Comparison of ENCODE assay signal across 14 cellular contexts in genomic region chr22:39026509-39027150, GRCh38. TPM values are rescaled to one million over a fixed set of nuclear protein-coding genes. Genes with fewer than 3 reads are reported as not detected.
DNase-seq lines count a peak whose midpoint lies in the region; ATAC-seq lines count a peak whose summit lies in the region.
"Had no signal": no experiment of that assay in that cellular context is flagged by ENCODE, and none has a peak within 500 bp of the region (broad histone marks: within the 10 kb centered on the region; RNA-seq: fewer than 3 reads in every experiment).

No MANE protein-coding gene starts in this region.

- no peaks in the 10 kb centered on the region for H3K27me3 Mint-ChIP-seq in T-helper 2 cell treated with Interferon-gamma antibody and Interleukin-4, amounts not matched to agents 5 μg/mL and 100 μg/mL, for 36 hours (ENCODE audit: low read depth)
- H3K27me3 Mint-ChIP-seq in activated CD4-positive, alpha-beta memory T cell treated with anti-CD3 and anti-CD28 coated beads, Interleukin-2, amount 10 ng/mL, durations not matched to agents 7 days and 5 days: no peaks in the 10 kb centered on the region
- no peaks in the 10 kb centered on the region for H3K27me3 Mint-ChIP-seq in naive thymus-derived CD4-positive, alpha-beta T cell
- H3K27me3 Mint-ChIP-seq: activated B cell treated with CpG ODN at 0.5 μM for 24 hours had no signal

- H3K27ac Mint-ChIP-seq in T-helper 2 cell treated with Interferon-gamma antibody and Interleukin-4, amounts not matched to agents 5 μg/mL and 100 μg/mL, for 36 hours: peak overlapping the region; percentile 49
- peak overlapping the region; percentile 32 for H3K27ac Mint-ChIP-seq in activated CD4-positive, alpha-beta memory T cell treated with anti-CD3 and anti-CD28 coated beads, Interleukin-2, amount 10 ng/mL, durations not matched to agents 7 days and 5 days
- H3K27ac Mint-ChIP-seq in naive thymus-derived CD4-positive, alpha-beta T cell: peak overlapping the region in 8 of 9 donors; percentile 56 to 81 (median 72)
- H3K27ac Mint-ChIP-seq: activated B cell treated with CpG ODN at 0.5 μM for 24 hours had no signal

- intact Hi-C loops in naive thymus-derived CD4-positive, alpha-beta T cell (cut with micrococcal nuclease): loop anchor here in 1 of 2 donors (10.0 kb wide), 1 partner anchor 498 kb away; the partner anchor contains the start of gene ATF4

- peaks cover 0 to 24% (median 6%) of the 10 kb centered on the region in 3 experiments for H3K36me3 ChIP-seq in naive thymus-derived CD4-positive, alpha-beta T cell (ENCODE audit: control insufficient read depth in 2 of 3, insufficient read depth in 3 of 3, low read length in 3 of 3)
- H3K36me3 ChIP-seq: uterus had no signal

- H3K4me1 Mint-ChIP-seq in T-helper 2 cell treated with Interferon-gamma antibody and Interleukin-4, amounts not matched to agents 5 μg/mL and 100 μg/mL, for 36 hours (ENCODE audit: low read depth): peaks cover 39% of the 10 kb centered on the region
- H3K4me1 Mint-ChIP-seq in activated CD4-positive, alpha-beta memory T cell treated with anti-CD3 and anti-CD28 coated beads, Interleukin-2, amount 10 ng/mL, durations not matched to agents 7 days and 5 days: peaks cover 52% of the 10 kb centered on the region
- H3K4me1 Mint-ChIP-seq in naive thymus-derived CD4-positive, alpha-beta T cell: peaks cover 21 to 56% (median 41%) of the 10 kb centered on the region in 7 donors

- no peak overlapping the region for H3K4me3 ChIP-seq in naive thymus-derived CD4-positive, alpha-beta T cell (ENCODE audit: low read length)
- H3K4me3 ChIP-seq: BLaER1 treated with 17β-estradiol and CSF1 and Interleukin-3, amounts not matched to agents 10 nM and 100 nM; heart right ventricle; uterus had no signal

- POLR2A ChIA-PET in activated CD4-positive, alpha-beta memory T cell treated with anti-CD3 and anti-CD28 coated beads, Interleukin-2, amount 10 ng/mL, durations not matched to agents 7 days and 5 days (lab: Charles Lee): no interaction called here
- POLR2A ChIA-PET in naive thymus-derived CD4-positive, alpha-beta T cell (lab: Charles Lee): no interaction called here

- no peak for DNase-seq in T-helper 2 cell treated with Interferon-gamma antibody and Interleukin-4, amounts not matched to agents 5 μg/mL and 100 μg/mL, for 36 hours (ENCODE audit: low spot score)
- no peak for DNase-seq in T-helper 2 cell
- DNase-seq in activated CD4-positive, alpha-beta memory T cell treated with anti-CD3 and anti-CD28 coated beads, Interleukin-2, amount 10 ng/mL, durations not matched to agents 7 days and 5 days: no peak
- no peak for DNase-seq in naive thymus-derived CD4-positive, alpha-beta T cell
- no peak for DNase-seq in stimulated activated CD4-positive, alpha-beta T cell treated with anti-CD3 and anti-CD28 coated beads, Interleukin-4, amount 100 ng/mL, for 4 hours
- DNase-seq in iPS-NIHi11 (ENCODE audit: low spot score): no peak
- DNase-seq: activated B cell treated with CpG ODN at 0.5 μM for 24 hours, heart right ventricle, Karpas-422, kidney, NCI-H1436 treated with DMSO at 0.1 percent for 48 hours, NCI-H2227 treated with DMSO at 0.1 percent for 48 hours, uterus had no signal

- peaks cover 35% of the 10 kb centered on the region for H3K36me3 Mint-ChIP-seq in T-helper 2 cell treated with Interferon-gamma antibody and Interleukin-4, amounts not matched to agents 5 μg/mL and 100 μg/mL, for 36 hours (ENCODE audit: low read depth)
- H3K36me3 Mint-ChIP-seq in activated CD4-positive, alpha-beta memory T cell treated with anti-CD3 and anti-CD28 coated beads, Interleukin-2, amount 10 ng/mL, durations not matched to agents 7 days and 5 days (ENCODE audit: low read depth): peaks cover 56% of the 10 kb centered on the region
- peaks cover 0 to 22% (median 7%) of the 10 kb centered on the region in 5 donors for H3K36me3 Mint-ChIP-seq in naive thymus-derived CD4-positive, alpha-beta T cell

- H3K4me3 Mint-ChIP-seq in T-helper 2 cell treated with Interferon-gamma antibody and Interleukin-4, amounts not matched to agents 5 μg/mL and 100 μg/mL, for 36 hours: no peak overlapping the region
- H3K4me3 Mint-ChIP-seq in activated CD4-positive, alpha-beta memory T cell treated with anti-CD3 and anti-CD28 coated beads, Interleukin-2, amount 10 ng/mL, durations not matched to agents 7 days and 5 days: no peak overlapping the region
- peak overlapping the region in 1 of 10 donors; percentile 20 for H3K4me3 Mint-ChIP-seq in naive thymus-derived CD4-positive, alpha-beta T cell
- H3K4me3 Mint-ChIP-seq: activated B cell treated with CpG ODN at 0.5 μM for 24 hours had no signal

- no peaks in the 10 kb centered on the region for H3K27me3 ChIP-seq in naive thymus-derived CD4-positive, alpha-beta T cell (ENCODE audit: control insufficient read depth in 2 of 2, insufficient read depth in 2 of 2, low read length in 2 of 2)
- H3K27me3 ChIP-seq: BLaER1 treated with 17β-estradiol and CSF1 and Interleukin-3, amounts not matched to agents 10 nM and 100 nM; heart right ventricle; uterus had no signal

- no peak for ATAC-seq in naive thymus-derived CD4-positive, alpha-beta T cell
- ATAC-seq: heart right ventricle had no signal

- peaks cover 18 to 22% of the 10 kb centered on the region in 2 donors for H3K4me1 ChIP-seq in naive thymus-derived CD4-positive, alpha-beta T cell (ENCODE audit: control insufficient read depth in 2 of 2, insufficient read depth in 2 of 2, low read length in 2 of 2)
- H3K4me1 ChIP-seq: uterus had no signal

- H3K9me3 ChIP-seq in naive thymus-derived CD4-positive, alpha-beta T cell (ENCODE audit: control insufficient read depth in 2 of 3, low read length in 3 of 3): no peaks in the 10 kb centered on the region
- H3K9me3 ChIP-seq: BLaER1 treated with 17β-estradiol and CSF1 and Interleukin-3, amounts not matched to agents 10 nM and 100 nM; heart right ventricle; uterus had no signal

- CTCF ChIA-PET in activated CD4-positive, alpha-beta memory T cell treated with anti-CD3 and anti-CD28 coated beads, Interleukin-2, amount 10 ng/mL, durations not matched to agents 7 days and 5 days (lab: Charles Lee): no interaction called here
- CTCF ChIA-PET in naive thymus-derived CD4-positive, alpha-beta T cell (lab: Charles Lee): no interaction called here

- H3K9me3 Mint-ChIP-seq in T-helper 2 cell treated with Interferon-gamma antibody and Interleukin-4, amounts not matched to agents 5 μg/mL and 100 μg/mL, for 36 hours: no peaks in the 10 kb centered on the region
- H3K9me3 Mint-ChIP-seq in activated CD4-positive, alpha-beta memory T cell treated with anti-CD3 and anti-CD28 coated beads, Interleukin-2, amount 10 ng/mL, durations not matched to agents 7 days and 5 days: no peaks in the 10 kb centered on the region
- no peaks in the 10 kb centered on the region for H3K9me3 Mint-ChIP-seq in naive thymus-derived CD4-positive, alpha-beta T cell
- H3K9me3 Mint-ChIP-seq: activated B cell treated with CpG ODN at 0.5 μM for 24 hours had no signal

- H3K27ac ChIP-seq in naive thymus-derived CD4-positive, alpha-beta T cell (ENCODE audit: low read depth, low read length): no peak overlapping the region
- H3K27ac ChIP-seq: BLaER1 treated with 17β-estradiol and CSF1 and Interleukin-3, amounts not matched to agents 10 nM and 100 nM; heart right ventricle; uterus had no signal

RNA-seq across cellular contexts. Expression of gene APOBEC3D, which starts 5.7 kb away (rescaled TPM):
- 10 to 100 TPM; 58.2 to 58.9 TPM for total RNA-seq in activated CD4-positive, alpha-beta memory T cell treated with anti-CD3 and anti-CD28 coated beads, Interleukin-2, amount 10 ng/mL, durations not matched to agents 7 days and 5 days
- 10 to 100 TPM; 10.9 to 40.8 (median 19.1) TPM for total RNA-seq in naive thymus-derived CD4-positive, alpha-beta T cell
- 1 to 10 TPM; 7.0 to 9.4 TPM for polyA plus RNA-seq in naive thymus-derived CD4-positive, alpha-beta T cell

RNA-seq across cellular contexts. Expression of gene APOBEC3C, which starts 12.6 kb away (rescaled TPM):
- total RNA-seq in activated CD4-positive, alpha-beta memory T cell treated with anti-CD3 and anti-CD28 coated beads, Interleukin-2, amount 10 ng/mL, durations not matched to agents 7 days and 5 days: 100 to 1,000 TPM; 146 to 157 TPM
- total RNA-seq in naive thymus-derived CD4-positive, alpha-beta T cell: 100 to 1,000 TPM in 1 of 5 experiments, 10 to 100 TPM in 4; 16.4 to 102 (median 20.5) TPM
- polyA plus RNA-seq in naive thymus-derived CD4-positive, alpha-beta T cell: 10 to 100 TPM; 41.2 to 46.2 TPM

RNA-seq across cellular contexts. Expression of gene APOBEC3F, which starts 14.0 kb away (rescaled TPM):
- total RNA-seq in activated CD4-positive, alpha-beta memory T cell treated with anti-CD3 and anti-CD28 coated beads, Interleukin-2, amount 10 ng/mL, durations not matched to agents 7 days and 5 days: 10 to 100 TPM; 36.4 to 42.2 TPM
- 10 to 100 TPM; 12.5 to 40.4 (median 12.7) TPM for total RNA-seq in naive thymus-derived CD4-positive, alpha-beta T cell
- polyA plus RNA-seq in naive thymus-derived CD4-positive, alpha-beta T cell: 1 to 10 TPM; 4.9 to 9.1 TPM

RNA-seq across cellular contexts. Expression of gene APOBEC3B, which starts 44.5 kb away (rescaled TPM):
- total RNA-seq in activated CD4-positive, alpha-beta memory T cell treated with anti-CD3 and anti-CD28 coated beads, Interleukin-2, amount 10 ng/mL, durations not matched to agents 7 days and 5 days: 10 to 100 TPM; 51.6 to 51.9 TPM
- total RNA-seq in naive thymus-derived CD4-positive, alpha-beta T cell: 10 to 100 TPM in 2 of 5 experiments, 1 to 10 TPM in 1, under 1 TPM in 1, not detected in 1; 0.30 to 16.0 (median 7.1) TPM
- polyA plus RNA-seq in naive thymus-derived CD4-positive, alpha-beta T cell: not detected

RNA-seq across cellular contexts. Expression of gene APOBEC3G, which starts 50.4 kb away (rescaled TPM):
- 100 to 1,000 TPM; 145 to 146 TPM for total RNA-seq in activated CD4-positive, alpha-beta memory T cell treated with anti-CD3 and anti-CD28 coated beads, Interleukin-2, amount 10 ng/mL, durations not matched to agents 7 days and 5 days
- total RNA-seq in naive thymus-derived CD4-positive, alpha-beta T cell: 10 to 100 TPM; 18.5 to 93.2 (median 21.0) TPM
- polyA plus RNA-seq in naive thymus-derived CD4-positive, alpha-beta T cell: 10 to 100 TPM; 22.9 to 32.7 TPM
